Comparison of ENCODE assay signal across 10 cellular contexts in genomic region chr20:4369798-4370124, GRCh38.
DNase-seq lines count a peak whose midpoint lies in the region; ATAC-seq, FAIRE-seq and TF ChIP-seq lines count a peak whose summit lies in the region.
"Had no signal": no experiment of that assay in that cellular context is flagged by ENCODE, and none has a peak within 500 bp of the region (broad histone marks: within the 10 kb centered on the region; RNA-seq: fewer than 3 reads in every experiment).

No MANE protein-coding gene starts in this region.

- H3K27ac ChIP-seq in HL-60 (replicated peaks): peak overlapping the region; percentile 68
- H3K27ac ChIP-seq in adrenal gland: no peak overlapping the region
- H3K27ac ChIP-seq in SJCRH30: no peak overlapping the region
- H3K27ac ChIP-seq: VCaP had no signal

- no peaks in the 10 kb centered on the region for H3K27me3 ChIP-seq in HL-60 (ENCODE audit: insufficient read depth, poor library complexity, severe bottlenecking)
- no peaks in the 10 kb centered on the region for H3K27me3 ChIP-seq in adrenal gland
- no peaks in the 10 kb centered on the region for H3K27me3 ChIP-seq in SJCRH30

- DNase-seq in GM12891 (ENCODE audit: insufficient read length, low spot score) (peak; percentile 10), HL-60 (ENCODE audit: low read depth in 1 of 2, low spot score in 1 of 2) (peak; percentile 69 to 86), activated T-cell treated with anti-CD3 and anti-CD28 coated beads for 24 hours (ENCODE audit: low read depth) (peak; percentile 27), NCI-H187 (lab: John Stamatoyannopoulos, UW) (no peak), adrenal gland (no peak), SJCRH30 (no peak)
- peak; percentile 64 for DNase-seq in stimulated activated CD4-positive, alpha-beta T cell treated with anti-CD3 and anti-CD28 coated beads, Interleukin-15, amount 100 ng/mL, for 24 hours
- DNase-seq: NCI-H2029 treated with DMSO at 0.1 percent for 48 hours had no signal

- intact Hi-C loops in adrenal gland (cut with DNase I): no loop called here

- H3K36me3 ChIP-seq in adrenal gland (replicated peaks in 1 of 2): no peaks in the 10 kb centered on the region
- no peaks in the 10 kb centered on the region for H3K36me3 ChIP-seq in SJCRH30

- peak; percentile 80 for FAIRE-seq in GM12891 (lab: Jason Lieb, UNC)

- TF ChIP-seq CTCF in HL-60 (IDR thresholded peaks at IDR 0.05; ENCODE audit: insufficient read depth, low read length) (no peak), adrenal gland (IDR thresholded peaks at IDR 0.05) (no peak)

- no peaks in the 10 kb centered on the region for H3K9me3 ChIP-seq in adrenal gland (replicated peaks in 1 of 3)
- no peaks in the 10 kb centered on the region for H3K9me3 ChIP-seq in SJCRH30 (replicated peaks)

- no peak for TF ChIP-seq POLR2A in GM12891 (IDR thresholded peaks at IDR 0.05; ENCODE audit: low read depth, low read length)
- no peak for TF ChIP-seq POLR2A in adrenal gland (IDR thresholded peaks at IDR 0.05)

- WGBS in adrenal gland, 4 donors: 60 to 76% (median 67%) methylated on average over 6 of the region's 6 CpGs

- H3K4me3 ChIP-seq in HL-60 (replicated peaks; ENCODE audit: insufficient read depth, low read length) (no peak overlapping the region), adrenal gland (no peak overlapping the region), SJCRH30 (no peak overlapping the region)

- H3K4me1 ChIP-seq in adrenal gland (replicated peaks in 1 of 2) (no peaks in the 10 kb centered on the region), SJCRH30 (no peaks in the 10 kb centered on the region)

- ATAC-seq in HG03097 (IDR thresholded peaks at IDR 0.05; ENCODE audit: low FRiP score, unreplicated experiment): no peak

TF ChIP-seq in GM12891, 5 proteins besides CTCF, POLR2A, EP300 and RAD21:
- TF ChIP-seq POLR2AphosphoS5 (IDR thresholded peaks at IDR 0.05; ENCODE audit: low read depth, low read length) (no peak), POU2F2 (IDR thresholded peaks at IDR 0.05; ENCODE audit: low read depth, low read length) (no peak), SPI1 (IDR thresholded peaks at IDR 0.05; ENCODE audit: low read depth, low read length) (peak; percentile 91), TAF1 (IDR thresholded peaks at IDR 0.05; ENCODE audit: low read depth, low read length) (no peak), PAX5 (IDR thresholded peaks at IDR 0.05; ENCODE audit: insufficient read depth, low read length, severe bottlenecking) (no peak)
TF ChIP-seq in GM12891: peak in this region for 1.

Comparison
In these comparisons a context has a peak if more than half of its experiments do, and no peak if none do; other contexts are left out.
1. DNase-seq: peak in GM12891 (single experiment), HL-60 (2 of 2), activated T-cell treated with anti-CD3 and anti-CD28 coated beads for 24 hours (single experiment) and stimulated activated CD4-positive, alpha-beta T cell treated with anti-CD3 and anti-CD28 coated beads, Interleukin-15, amount 100 ng/mL, for 24 hours (single experiment); none in NCI-H187 (0 of 2), adrenal gland (0 of 7) and SJCRH30 (0 of 2).